8 cellular contexts compared by ENCODE assay signal in the genomic region with DNA sequence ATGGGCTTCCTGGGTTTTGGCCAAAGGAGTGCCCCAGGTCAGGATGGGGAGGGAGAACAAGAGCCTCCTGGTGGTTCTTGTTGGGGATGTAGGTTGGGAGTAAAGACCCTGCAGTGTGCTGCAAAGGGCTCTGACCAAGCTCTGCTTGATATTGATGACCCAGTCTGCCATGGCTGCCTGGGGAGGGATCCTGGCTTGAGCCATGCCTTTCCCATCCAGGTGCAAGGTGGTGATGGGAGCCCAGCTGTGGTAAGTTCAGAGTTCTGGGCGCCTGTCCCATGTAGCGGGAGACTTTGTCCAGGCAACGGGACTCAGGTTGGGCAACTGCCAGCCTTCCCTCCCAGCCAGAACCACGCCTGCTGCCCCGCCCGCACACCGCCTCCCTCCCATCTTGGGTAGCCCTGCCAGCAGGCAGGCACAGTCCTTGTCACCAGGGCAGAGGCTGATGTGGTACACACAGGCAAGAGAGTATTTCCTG. TPM values are rescaled to one million over a fixed set of nuclear protein-coding genes. Genes with fewer than 3 reads are reported as not detected.
A peak's percentile ranks its signal among the peaks of the same experiment; 100 is the strongest.
DNase-seq lines count a peak whose midpoint lies in the region; ATAC-seq and TF ChIP-seq lines count a peak whose summit lies in the region.

No MANE protein-coding gene starts in this region.

- peak overlapping the region; percentile 89 for H3K9ac ChIP-seq in OCI-LY3 (ENCODE audit: low read length)

- TF ChIP-seq CTCF in DOHH2 (IDR thresholded peaks at IDR 0.05; ENCODE audit: low read depth, low read length, poor library complexity, severe bottlenecking) (no peak), OCI-LY3 (IDR thresholded peaks at IDR 0.05; ENCODE audit: low read depth, low read length) (no peak), type B pancreatic cell (conservative IDR thresholded peaks at IDR 0.05) (no peak)

- no peaks in the 10 kb centered on the region for H3K27me3 Mint-ChIP-seq in type B pancreatic cell

- H3K27ac Mint-ChIP-seq in type B pancreatic cell = peak overlapping the region; percentile 54

- no peak overlapping the region for H2AFZ ChIP-seq in OCI-LY3 (ENCODE audit: low read depth, low read length)

- H3K4me1 Mint-ChIP-seq in type B pancreatic cell (ENCODE audit: unreplicated experiment) = peaks cover 42% of the 10 kb centered on the region

- H3K79me2 ChIP-seq in DOHH2 (ENCODE audit: control insufficient read depth, low read length) = peaks cover 75% of the 10 kb centered on the region
- H3K79me2 ChIP-seq in OCI-LY3 (ENCODE audit: low read length) = peaks cover 73% of the 10 kb centered on the region

- H3K27ac ChIP-seq in DOHH2 (ENCODE audit: low read depth, low read length) = peak overlapping the region; percentile 40
- peak overlapping the region; percentile 71 for H3K27ac ChIP-seq in OCI-LY3 (ENCODE audit: low read length)

- H3K4me1 ChIP-seq in DOHH2 (ENCODE audit: control insufficient read depth, low read length) (peaks cover 68% of the 10 kb centered on the region), OCI-LY3 (ENCODE audit: low read length) (peaks cover 49% of the 10 kb centered on the region)

- H3K9me3 ChIP-seq in DOHH2 (ENCODE audit: control insufficient read depth, insufficient read depth, low read length) = no peaks in the 10 kb centered on the region
- H3K9me3 ChIP-seq in OCI-LY3 (ENCODE audit: insufficient read depth, low read length) = no peaks in the 10 kb centered on the region

- H3K4me3 Mint-ChIP-seq in type B pancreatic cell = peak overlapping the region; percentile 99

- peaks cover 11% of the 10 kb centered on the region for H3F3A ChIP-seq in DOHH2 (ENCODE audit: control insufficient read depth, insufficient read depth)

- no peaks in the 10 kb centered on the region for H3K9me3 Mint-ChIP-seq in type B pancreatic cell

- ATAC-seq in GM18511 (IDR thresholded peaks at IDR 0.05; ENCODE audit: unreplicated experiment) (no peak), HG03432 (IDR thresholded peaks at IDR 0.05; ENCODE audit: unreplicated experiment) (no peak)

- H3K36me3 ChIP-seq in DOHH2 (ENCODE audit: control insufficient read depth, low read length) (peaks cover 41% of the 10 kb centered on the region), OCI-LY3 (replicated peaks; ENCODE audit: low read depth, low read length) (peaks cover 19% of the 10 kb centered on the region)

- peak; percentile 43 for DNase-seq in dermis blood vessel endothelial cell
- peak; percentile 95 for DNase-seq in mesenteric fat pad (ENCODE audit: low spot score)
- no peak for DNase-seq in type B pancreatic cell (ENCODE audit: extremely low spot score, unreplicated experiment)
- DNase-seq in stimulated activated CD4-positive, alpha-beta T cell treated with anti-CD3 and anti-CD28 coated beads, Interleukin-4, amount 100 ng/mL, for 1 hour = no peak

- peaks cover 4% of the 10 kb centered on the region for H3K36me3 Mint-ChIP-seq in type B pancreatic cell

- no peaks in the 10 kb centered on the region for H3K27me3 ChIP-seq in DOHH2 (ENCODE audit: control insufficient read depth, low read length)
- no peaks in the 10 kb centered on the region for H3K27me3 ChIP-seq in OCI-LY3 (ENCODE audit: low read depth, low read length)

- H3K4me2 ChIP-seq in DOHH2 (ENCODE audit: low read length) (peak overlapping the region; percentile 86), OCI-LY3 (ENCODE audit: low read length) (peak overlapping the region; percentile 96)

- H4K20me1 ChIP-seq in DOHH2 (ENCODE audit: control insufficient read depth, insufficient read depth, low read depth, low read length) (peaks cover 13% of the 10 kb centered on the region; the same call in 1 of the 2 replicates), OCI-LY3 (ENCODE audit: insufficient read depth, low read length) (peaks cover 42% of the 10 kb centered on the region)

- H3K9me2 ChIP-seq in DOHH2 (replicated peaks; ENCODE audit: control insufficient read depth, low read length) = no peaks in the 10 kb centered on the region

- H3K4me3 ChIP-seq in DOHH2 (ENCODE audit: low read length) = peak overlapping the region; percentile 79
- peak overlapping the region; percentile 90 for H3K4me3 ChIP-seq in OCI-LY3 (ENCODE audit: low read length)

RNA-seq across cellular contexts. Expression of gene GNAI2, which starts 2.6 kb away (rescaled TPM):
- 624 and 776 TPM in 2 replicates for total RNA-seq in dermis blood vessel endothelial cell
- 309 TPM for total RNA-seq in mesenteric fat pad
- total RNA-seq in type B pancreatic cell (ENCODE audit: low replicate concordance) = 140 and 145 TPM in 2 replicates

RNA-seq across cellular contexts. Expression of gene SEMA3B, which starts 30.4 kb away (rescaled TPM):
- total RNA-seq in dermis blood vessel endothelial cell = 0.51 and 1.4 TPM in 2 replicates
- total RNA-seq in mesenteric fat pad = 22.1 TPM
- total RNA-seq in type B pancreatic cell (ENCODE audit: low replicate concordance) = 18.4 and 34.8 TPM in 2 replicates

RNA-seq across cellular contexts. Expression of gene SLC38A3, which starts 33.5 kb away (rescaled TPM):
- not detected in 2 replicates for total RNA-seq in dermis blood vessel endothelial cell
- total RNA-seq in mesenteric fat pad = 0.39 TPM
- total RNA-seq in type B pancreatic cell (ENCODE audit: low replicate concordance) = 6.0 and 11.0 TPM in 2 replicates

RNA-seq across cellular contexts. Expression of gene LSMEM2, which starts 40.3 kb away (rescaled TPM):
- not detected in 2 replicates for total RNA-seq in dermis blood vessel endothelial cell
- total RNA-seq in mesenteric fat pad = not detected
- not detected in 2 replicates for total RNA-seq in type B pancreatic cell (ENCODE audit: low replicate concordance)

RNA-seq across cellular contexts. Expression of gene GNAT1, which starts 47.2 kb away (rescaled TPM):
- total RNA-seq in dermis blood vessel endothelial cell (not detected in 2 replicates), mesenteric fat pad (not detected), type B pancreatic cell (ENCODE audit: low replicate concordance) (0.71 TPM in 1 of 2 replicates, not detected in the other)

Comparison
In these comparisons a context has a peak if more than half of its experiments do, and no peak if none do; other contexts are left out.
1. DNase-seq: peak in dermis blood vessel endothelial cell (single experiment) and mesenteric fat pad (single experiment); none in type B pancreatic cell (single experiment) and stimulated activated CD4-positive, alpha-beta T cell treated with anti-CD3 and anti-CD28 coated beads, Interleukin-4, amount 100 ng/mL, for 1 hour (single experiment).